ENCODE assay signal across 1 cellular context in genomic region chr3:196633658-196634151, GRCh38.
A peak's percentile ranks its signal among the peaks of the same experiment; 100 is the strongest.
TF ChIP-seq lines count a peak whose summit lies in the region.

No MANE protein-coding gene starts in this region.

TF ChIP-seq in K562, 482 proteins besides CTCF, POLR2A, EP300 and RAD21 (continued from another document and continues in another):
- TF ChIP-seq, protein P1, sequence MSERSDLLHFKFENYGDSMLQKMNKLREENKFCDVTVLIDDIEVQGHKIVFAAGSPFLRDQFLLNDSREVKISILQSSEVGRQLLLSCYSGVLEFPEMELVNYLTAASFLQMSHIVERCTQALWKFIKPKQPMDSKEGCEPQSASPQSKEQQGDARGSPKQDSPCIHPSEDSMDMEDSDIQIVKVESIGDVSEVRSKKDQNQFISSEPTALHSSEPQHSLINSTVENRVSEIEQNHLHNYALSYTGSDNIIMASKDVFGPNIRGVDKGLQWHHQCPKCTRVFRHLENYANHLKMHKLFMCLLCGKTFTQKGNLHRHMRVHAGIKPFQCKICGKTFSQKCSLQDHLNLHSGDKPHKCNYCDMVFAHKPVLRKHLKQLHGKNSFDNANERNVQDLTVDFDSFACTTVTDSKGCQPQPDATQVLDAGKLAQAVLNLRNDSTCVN (CRISPR knock-in tag; IDR thresholded peaks at IDR 0.05), result no peak
- no peak for TF ChIP-seq CBX2 (IDR thresholded peaks at IDR 0.05; ENCODE audit: insufficient read depth, low read length, poor library complexity, severe bottlenecking)
- no peak for TF ChIP-seq STAG1 (CRISPR knock-in tag; IDR thresholded peaks at IDR 0.05; ENCODE audit: borderline replicate concordance)
- no peak for TF ChIP-seq ZNF77 (CRISPR knock-in tag; IDR thresholded peaks at IDR 0.05)
- no peak for TF ChIP-seq SNIP1 (IDR thresholded peaks at IDR 0.05; ENCODE audit: low read depth)
- 0 out of 2 replicates have a peak, but pooled peaks have one; percentile 25 for TF ChIP-seq IRF9 (tag; IDR thresholded peaks at IDR 0.05)
- TF ChIP-seq, protein P2, sequence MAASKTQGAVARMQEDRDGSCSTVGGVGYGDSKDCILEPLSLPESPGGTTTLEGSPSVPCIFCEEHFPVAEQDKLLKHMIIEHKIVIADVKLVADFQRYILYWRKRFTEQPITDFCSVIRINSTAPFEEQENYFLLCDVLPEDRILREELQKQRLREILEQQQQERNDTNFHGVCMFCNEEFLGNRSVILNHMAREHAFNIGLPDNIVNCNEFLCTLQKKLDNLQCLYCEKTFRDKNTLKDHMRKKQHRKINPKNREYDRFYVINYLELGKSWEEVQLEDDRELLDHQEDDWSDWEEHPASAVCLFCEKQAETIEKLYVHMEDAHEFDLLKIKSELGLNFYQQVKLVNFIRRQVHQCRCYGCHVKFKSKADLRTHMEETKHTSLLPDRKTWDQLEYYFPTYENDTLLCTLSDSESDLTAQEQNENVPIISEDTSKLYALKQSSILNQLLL (CRISPR knock-in tag; IDR thresholded peaks at IDR 0.05; ENCODE audit: borderline replicate concordance), result no peak
- TF ChIP-seq ZFP36 (IDR thresholded peaks at IDR 0.05; ENCODE audit: low read depth, low read length, partially characterized antibody), result no peak
- TF ChIP-seq, protein P3, sequence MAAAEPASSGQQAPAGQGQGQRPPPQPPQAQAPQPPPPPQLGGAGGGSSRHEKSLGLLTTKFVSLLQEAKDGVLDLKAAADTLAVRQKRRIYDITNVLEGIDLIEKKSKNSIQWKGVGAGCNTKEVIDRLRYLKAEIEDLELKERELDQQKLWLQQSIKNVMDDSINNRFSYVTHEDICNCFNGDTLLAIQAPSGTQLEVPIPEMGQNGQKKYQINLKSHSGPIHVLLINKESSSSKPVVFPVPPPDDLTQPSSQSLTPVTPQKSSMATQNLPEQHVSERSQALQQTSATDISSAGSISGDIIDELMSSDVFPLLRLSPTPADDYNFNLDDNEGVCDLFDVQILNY (CRISPR knock-in tag; IDR thresholded peaks at IDR 0.05), result no peak
- peak; percentile 56; the same call in 1 of the 2 replicates for TF ChIP-seq POLR2G (IDR thresholded peaks at IDR 0.05; ENCODE audit: low read depth, low read length)
- peak; percentile 62; the same call in 1 of the 2 replicates for TF ChIP-seq CREB3 (tag; conservative IDR thresholded peaks at IDR 0.05; ENCODE audit: low read depth)
- TF ChIP-seq NFRKB (IDR thresholded peaks at IDR 0.05; ENCODE audit: low read depth), result 0 out of 2 replicates have a peak, but pooled peaks have one; percentile 24
- TF ChIP-seq SRSF9 (IDR thresholded peaks at IDR 0.05; ENCODE audit: borderline replicate concordance, low read depth, low read length), result no peak
- no peak for TF ChIP-seq ZNF347 (CRISPR knock-in tag; IDR thresholded peaks at IDR 0.05; ENCODE audit: low read depth)
- TF ChIP-seq HDAC3 (IDR thresholded peaks at IDR 0.05; ENCODE audit: borderline replicate concordance, partially characterized antibody), result no peak
- no peak for TF ChIP-seq SAFB (IDR thresholded peaks at IDR 0.05; ENCODE audit: borderline replicate concordance, low read depth, low read length)
- peak; percentile 47; the same call in 1 of the 2 replicates for TF ChIP-seq MTA3 (IDR thresholded peaks at IDR 0.05; ENCODE audit: borderline replicate concordance)
- TF ChIP-seq, protein P4, sequence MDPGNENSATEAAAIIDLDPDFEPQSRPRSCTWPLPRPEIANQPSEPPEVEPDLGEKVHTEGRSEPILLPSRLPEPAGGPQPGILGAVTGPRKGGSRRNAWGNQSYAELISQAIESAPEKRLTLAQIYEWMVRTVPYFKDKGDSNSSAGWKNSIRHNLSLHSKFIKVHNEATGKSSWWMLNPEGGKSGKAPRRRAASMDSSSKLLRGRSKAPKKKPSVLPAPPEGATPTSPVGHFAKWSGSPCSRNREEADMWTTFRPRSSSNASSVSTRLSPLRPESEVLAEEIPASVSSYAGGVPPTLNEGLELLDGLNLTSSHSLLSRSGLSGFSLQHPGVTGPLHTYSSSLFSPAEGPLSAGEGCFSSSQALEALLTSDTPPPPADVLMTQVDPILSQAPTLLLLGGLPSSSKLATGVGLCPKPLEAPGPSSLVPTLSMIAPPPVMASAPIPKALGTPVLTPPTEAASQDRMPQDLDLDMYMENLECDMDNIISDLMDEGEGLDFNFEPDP (CRISPR knock-in tag; IDR thresholded peaks at IDR 0.05), result 0 out of 2 replicates have a peak, but pooled peaks have one; percentile 9
- no peak for TF ChIP-seq BCL6 (CRISPR knock-in tag; IDR thresholded peaks at IDR 0.05)
- TF ChIP-seq ZNF174 (CRISPR knock-in tag; IDR thresholded peaks at IDR 0.05), result no peak
- no peak for TF ChIP-seq NFIX (CRISPR knock-in tag; IDR thresholded peaks at IDR 0.05; ENCODE audit: low read depth)
- no peak for TF ChIP-seq NFXL1 (CRISPR knock-in tag; IDR thresholded peaks at IDR 0.05)
- TF ChIP-seq KDM5B (IDR thresholded peaks at IDR 0.05; ENCODE audit: insufficient replicate concordance, low read depth, low read length), result peak; percentile 32
- TF ChIP-seq TRIM24 (IDR thresholded peaks at IDR 0.05), result no peak
- no peak for TF ChIP-seq ZFP30 (CRISPR knock-in tag; IDR thresholded peaks at IDR 0.05; ENCODE audit: borderline replicate concordance)
- TF ChIP-seq TFAP4 (CRISPR knock-in tag; IDR thresholded peaks at IDR 0.05; ENCODE audit: borderline replicate concordance), result peak; percentile 43; the same call in 1 of the 2 replicates
- no peak; the same call in 1 of the 2 replicates for TF ChIP-seq PHF8 (IDR thresholded peaks at IDR 0.05; ENCODE audit: borderline replicate concordance, low read length)
- TF ChIP-seq OTX1 (CRISPR knock-in tag; IDR thresholded peaks at IDR 0.05), result no peak
- TF ChIP-seq ZSCAN29 (IDR thresholded peaks at IDR 0.05), result no peak
- TF ChIP-seq ZBTB9 (CRISPR knock-in tag; IDR thresholded peaks at IDR 0.05), result peak; percentile 69; the same call in 1 of the 2 replicates
- no peak for TF ChIP-seq CCAR2 (IDR thresholded peaks at IDR 0.05; ENCODE audit: low read depth, low read length)
- TF ChIP-seq ZNF740 (CRISPR knock-in tag; IDR thresholded peaks at IDR 0.05), result no peak
- TF ChIP-seq ZNF740 (tag; IDR thresholded peaks at IDR 0.05), result no peak
- TF ChIP-seq NONO (IDR thresholded peaks at IDR 0.05; ENCODE audit: low read depth in 2 of 2, low read length in 1 of 2), result no peak
- TF ChIP-seq TEAD2 (tag; IDR thresholded peaks at IDR 0.05), result no peak
- no peak for TF ChIP-seq GTF3C2 (IDR thresholded peaks at IDR 0.05; ENCODE audit: borderline replicate concordance, extremely low read depth, insufficient read length)
- TF ChIP-seq, protein P5, sequence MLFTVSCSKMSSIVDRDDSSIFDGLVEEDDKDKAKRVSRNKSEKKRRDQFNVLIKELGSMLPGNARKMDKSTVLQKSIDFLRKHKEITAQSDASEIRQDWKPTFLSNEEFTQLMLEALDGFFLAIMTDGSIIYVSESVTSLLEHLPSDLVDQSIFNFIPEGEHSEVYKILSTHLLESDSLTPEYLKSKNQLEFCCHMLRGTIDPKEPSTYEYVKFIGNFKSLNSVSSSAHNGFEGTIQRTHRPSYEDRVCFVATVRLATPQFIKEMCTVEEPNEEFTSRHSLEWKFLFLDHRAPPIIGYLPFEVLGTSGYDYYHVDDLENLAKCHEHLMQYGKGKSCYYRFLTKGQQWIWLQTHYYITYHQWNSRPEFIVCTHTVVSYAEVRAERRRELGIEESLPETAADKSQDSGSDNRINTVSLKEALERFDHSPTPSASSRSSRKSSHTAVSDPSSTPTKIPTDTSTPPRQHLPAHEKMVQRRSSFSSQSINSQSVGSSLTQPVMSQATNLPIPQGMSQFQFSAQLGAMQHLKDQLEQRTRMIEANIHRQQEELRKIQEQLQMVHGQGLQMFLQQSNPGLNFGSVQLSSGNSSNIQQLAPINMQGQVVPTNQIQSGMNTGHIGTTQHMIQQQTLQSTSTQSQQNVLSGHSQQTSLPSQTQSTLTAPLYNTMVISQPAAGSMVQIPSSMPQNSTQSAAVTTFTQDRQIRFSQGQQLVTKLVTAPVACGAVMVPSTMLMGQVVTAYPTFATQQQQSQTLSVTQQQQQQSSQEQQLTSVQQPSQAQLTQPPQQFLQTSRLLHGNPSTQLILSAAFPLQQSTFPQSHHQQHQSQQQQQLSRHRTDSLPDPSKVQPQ (CRISPR knock-in tag; IDR thresholded peaks at IDR 0.05; ENCODE audit: borderline replicate concordance), result no peak
- no peak for TF ChIP-seq ZKSCAN1 (IDR thresholded peaks at IDR 0.05; ENCODE audit: low read depth, low read length)
- no peak for TF ChIP-seq ZNF75A (CRISPR knock-in tag; IDR thresholded peaks at IDR 0.05)
- TF ChIP-seq DMBX1 (CRISPR knock-in tag; IDR thresholded peaks at IDR 0.05; ENCODE audit: borderline replicate concordance), result peak; percentile 37; the same call in 1 of the 2 replicates
- TF ChIP-seq MYNN (IDR thresholded peaks at IDR 0.05), result no peak
- no peak for TF ChIP-seq MYNN (CRISPR knock-in tag; IDR thresholded peaks at IDR 0.05)
- peak; percentile 53 for TF ChIP-seq ZNF766 (CRISPR knock-in tag; conservative IDR thresholded peaks at IDR 0.05)
- no peak for TF ChIP-seq POU5F1 (IDR thresholded peaks at IDR 0.05; ENCODE audit: borderline replicate concordance, low read depth, low read length, partially characterized antibody)
- TF ChIP-seq TBP (optimal IDR thresholded peaks at IDR 0.05; ENCODE audit: low read depth, low read length), result no peak
- no peak for TF ChIP-seq TCF7L2 (IDR thresholded peaks at IDR 0.05; ENCODE audit: low read depth, low read length)
- no peak for TF ChIP-seq KLF16 (IDR thresholded peaks at IDR 0.05)
- TF ChIP-seq ZNF76 (CRISPR knock-in tag; IDR thresholded peaks at IDR 0.05; ENCODE audit: borderline replicate concordance), result 0 out of 2 replicates have a peak, but pooled peaks have one; percentile 48
- TF ChIP-seq PKNOX1 (IDR thresholded peaks at IDR 0.05), result no peak
- no peak for TF ChIP-seq ZNF696 (CRISPR knock-in tag; conservative IDR thresholded peaks at IDR 0.05)
- no peak for TF ChIP-seq THRAP3 (IDR thresholded peaks at IDR 0.05; ENCODE audit: borderline replicate concordance)
